In genomic region chr5:119343766-119344165, GRCh38 we compare ENCODE assay signal across 9 cellular contexts. TPM values are rescaled to one million over a fixed set of nuclear protein-coding genes. Genes with fewer than 3 reads are reported as not detected.
DNase-seq lines count a peak whose midpoint lies in the region; ATAC-seq and TF ChIP-seq lines count a peak whose summit lies in the region.
"Had no signal": no experiment of that assay in that cellular context is flagged by ENCODE, and none has a peak within 500 bp of the region (broad histone marks: within the 10 kb centered on the region; RNA-seq: fewer than 3 reads in every experiment).

No MANE protein-coding gene starts in this region.

- 89 to 95% methylated on average over 3 of the region's 3 CpGs for WGBS in gastroesophageal sphincter (ENCODE audit: low coverage in 1 of 2), 2 donors

- H3K27ac ChIP-seq in SJSA1 = no peak overlapping the region
- H3K27ac ChIP-seq in gastroesophageal sphincter = no peak overlapping the region

- TF ChIP-seq CTCF in gastroesophageal sphincter (IDR thresholded peaks at IDR 0.05) = no peak

- ATAC-seq in HG02623 (IDR thresholded peaks at IDR 0.05; ENCODE audit: unreplicated experiment) = peak; percentile 15
- ATAC-seq in gastroesophageal sphincter = no peak
- ATAC-seq in HG02840 (IDR thresholded peaks at IDR 0.05; ENCODE audit: low FRiP score, unreplicated experiment) = no peak

- intact Hi-C loops in cardiac septum (cut with DNase I) = no loop called here

- peaks cover 34% of the 10 kb centered on the region for H3K4me1 ChIP-seq in SJSA1 (replicated peaks)
- peaks cover 0 to 18% (median 0%) of the 10 kb centered on the region in 3 donors for H3K4me1 ChIP-seq in gastroesophageal sphincter

- no peak for TF ChIP-seq POLR2A in gastroesophageal sphincter (IDR thresholded peaks at IDR 0.05)

- H3K4me3 ChIP-seq in SJSA1 (no peak overlapping the region), gastroesophageal sphincter (no peak overlapping the region)

- H3K9me3 ChIP-seq in SJSA1 (replicated peaks) = no peaks in the 10 kb centered on the region
- H3K9me3 ChIP-seq in gastroesophageal sphincter = no peaks in the 10 kb centered on the region

- H3K27me3 ChIP-seq in SJSA1 (replicated peaks) = no peaks in the 10 kb centered on the region
- no peaks in the 10 kb centered on the region for H3K27me3 ChIP-seq in gastroesophageal sphincter

- TF ChIP-seq EP300 in gastroesophageal sphincter (IDR thresholded peaks at IDR 0.05) = no peak

- DNase-seq in Daoy (ENCODE audit: low read depth) = peak; percentile 80
- DNase-seq in SJSA1 (ENCODE audit: low read depth in 1 of 2, low spot score in 2 of 2) = peak; percentile 65 to 76
- peak; percentile 41 for DNase-seq in kidney tubule cell (ENCODE audit: low spot score)
- DNase-seq in cardiac septum (ENCODE audit: low spot score) = no peak
- no peak for DNase-seq in effector CD8-positive, alpha-beta T cell (lab: John Stamatoyannopoulos, UW)
- DNase-seq: left cardiac atrium had no signal

- H3K36me3 ChIP-seq in SJSA1 (no peaks in the 10 kb centered on the region), gastroesophageal sphincter (no peaks in the 10 kb centered on the region)

RNA-seq across cellular contexts. Expression of gene TNFAIP8, which starts 12.1 kb away (rescaled TPM):
- 51.7 and 52.8 TPM in 2 replicates for total RNA-seq in Daoy (2014; rRNA removed; shearing (Covaris generic))
- 25.4 and 32.1 TPM in 2 replicates for total RNA-seq in SJSA1 (2014; rRNA removed; shearing (Covaris generic))
- 2.6 TPM for total RNA-seq in cardiac septum
- total RNA-seq in gastroesophageal sphincter = 10 to 100 TPM; 25.4 to 76.7 (median 31.6) TPM

Comparison
In these comparisons a context has a peak if more than half of its experiments do, and no peak if none do; other contexts are left out.
1. DNase-seq: peak in Daoy (single experiment), SJSA1 (2 of 2) and kidney tubule cell (single experiment); none in cardiac septum (single experiment) and effector CD8-positive, alpha-beta T cell (single experiment).